8 cellular contexts compared by ENCODE assay signal in the genomic region with DNA sequence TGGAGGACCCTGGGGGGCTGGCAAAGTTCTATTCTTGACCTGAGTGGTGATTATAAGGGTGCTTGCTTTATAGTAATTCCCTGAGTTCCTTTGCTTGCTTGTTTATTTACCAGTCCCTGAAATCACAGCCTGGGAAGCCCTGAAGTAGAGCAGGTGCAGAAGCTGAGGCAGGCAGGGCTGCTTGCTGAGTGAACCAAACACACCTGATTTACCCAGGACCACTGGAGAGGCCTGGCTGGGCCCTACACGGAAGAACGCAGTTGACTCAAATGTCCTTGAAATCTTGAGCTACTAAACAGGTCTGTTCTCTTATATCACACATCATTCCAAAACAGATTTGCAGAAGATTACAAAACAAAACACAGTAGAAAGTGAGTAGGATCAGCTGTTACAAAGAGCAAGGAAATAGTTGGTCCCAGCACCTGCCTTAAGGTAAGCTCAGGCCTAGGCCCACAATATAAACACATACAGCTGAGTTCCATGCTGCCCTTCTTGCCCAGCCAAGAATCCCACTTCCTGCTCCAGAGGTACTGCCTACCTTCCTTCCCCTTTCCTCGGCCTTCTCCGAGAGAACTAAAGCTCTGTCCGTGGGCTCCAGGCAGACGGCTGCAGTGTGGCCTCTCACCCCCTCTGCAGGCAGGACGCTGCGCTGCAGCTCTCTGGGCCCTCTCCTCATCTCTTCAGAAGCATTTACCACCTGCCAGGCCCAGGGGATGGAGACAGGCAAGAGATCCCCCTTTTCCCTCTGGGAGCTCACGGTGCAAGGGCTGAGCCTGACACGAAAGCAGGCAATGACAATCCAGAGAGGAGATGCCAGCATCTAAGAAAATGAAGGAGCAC.
DNase-seq lines count a peak whose midpoint lies in the region; ATAC-seq and TF ChIP-seq lines count a peak whose summit lies in the region.

No MANE protein-coding gene starts in this region.

- ATAC-seq in GM18511 (IDR thresholded peaks at IDR 0.05; ENCODE audit: unreplicated experiment) (peak; percentile 88), HG03097 (IDR thresholded peaks at IDR 0.05; ENCODE audit: low FRiP score, unreplicated experiment) (peak; percentile 71)
- ATAC-seq in activated CD4-positive, CD25-positive, alpha-beta regulatory T cell treated with anti-CD3 and anti-CD28 coated beads, Interleukin-2, amount 50 U/mL, for 24 hours, result peak; percentile 77 to 82
- peak; percentile 75 for ATAC-seq in central memory CD8-positive, alpha-beta T cell (replicated peaks; ENCODE audit: extremely low read depth, poor library complexity, severe bottlenecking)

- no peaks in the 10 kb centered on the region for H3K27me3 ChIP-seq in layer of hippocampus (ENCODE audit: control insufficient read depth, insufficient read depth, low read length)

- TF ChIP-seq CTCF in 22Rv1 (IDR thresholded peaks at IDR 0.05), result peak; percentile 98

- peak; percentile 73 for DNase-seq in NCI-H2227 treated with DMSO at 0.1 percent for 48 hours (lab: John Stamatoyannopoulos, UW)
- DNase-seq in central memory CD8-positive, alpha-beta T cell (ENCODE audit: low spot score in 2 of 2), result peak; percentile 38 to 45
- DNase-seq in stimulated activated CD4-positive, alpha-beta T cell treated with anti-CD3 and anti-CD28 coated beads, Interleukin-4, amount 100 ng/mL, for 24 hours, result peak; percentile 74

- H3K27ac ChIP-seq in 22Rv1 (peak overlapping the region; percentile 89), layer of hippocampus (ENCODE audit: low read depth, low read length) (peak overlapping the region; percentile 17)

- H3K36me3 Mint-ChIP-seq in central memory CD8-positive, alpha-beta T cell (ENCODE audit: insufficient read depth), result peaks cover 20% of the 10 kb centered on the region

- peak overlapping the region; percentile 41 for H3K27ac Mint-ChIP-seq in central memory CD8-positive, alpha-beta T cell (ENCODE audit: low read depth)

- peaks cover 15% of the 10 kb centered on the region for H3K4me1 Mint-ChIP-seq in central memory CD8-positive, alpha-beta T cell

- no peak overlapping the region for H3K4me3 Mint-ChIP-seq in central memory CD8-positive, alpha-beta T cell

- H3K27me3 Mint-ChIP-seq in central memory CD8-positive, alpha-beta T cell, result no peaks in the 10 kb centered on the region

- no peaks in the 10 kb centered on the region for H3K9me3 Mint-ChIP-seq in central memory CD8-positive, alpha-beta T cell

Comparison
In these comparisons a context has a peak if more than half of its experiments do, and no peak if none do; other contexts are left out.
1. Peak in every context shown above with its lines: DNase-seq, ATAC-seq and H3K27ac ChIP-seq.